In genomic region chr16:30787613-30788378, GRCh38 we compare ENCODE assay signal across 2 cellular contexts.
TF ChIP-seq lines count a peak whose summit lies in the region.

No MANE protein-coding gene starts in this region.

TF ChIP-seq in K562, 482 proteins besides CTCF, POLR2A, EP300 and RAD21:
- no peak for TF ChIP-seq MED1 (CRISPR knock-in tag; IDR thresholded peaks at IDR 0.05; ENCODE audit: borderline replicate concordance)
- TF ChIP-seq, protein P1, sequence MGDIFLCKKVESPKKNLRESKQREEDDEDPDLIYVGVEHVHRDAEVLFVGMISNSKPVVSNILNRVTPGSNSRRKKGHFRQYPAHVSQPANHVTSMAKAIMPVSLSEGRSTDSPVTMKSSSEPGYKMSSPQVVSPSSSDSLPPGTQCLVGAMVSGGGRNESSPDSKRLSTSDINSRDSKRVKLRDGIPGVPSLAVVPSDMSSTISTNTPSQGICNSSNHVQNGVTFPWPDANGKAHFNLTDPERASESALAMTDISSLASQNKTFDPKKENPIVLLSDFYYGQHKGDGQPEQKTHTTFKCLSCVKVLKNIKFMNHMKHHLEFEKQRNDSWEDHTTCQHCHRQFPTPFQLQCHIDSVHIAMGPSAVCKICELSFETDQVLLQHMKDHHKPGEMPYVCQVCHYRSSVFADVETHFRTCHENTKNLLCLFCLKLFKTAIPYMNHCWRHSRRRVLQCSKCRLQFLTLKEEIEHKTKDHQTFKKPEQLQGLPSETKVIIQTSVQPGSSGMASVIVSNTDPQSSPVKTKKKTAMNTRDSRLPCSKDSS (IDR thresholded peaks at IDR 0.05; ENCODE audit: low read depth, partially characterized antibody): no peak
- 0 out of 2 replicates have a peak, but pooled peaks have one; percentile 4 for TF ChIP-seq KAT7 (CRISPR knock-in tag; IDR thresholded peaks at IDR 0.05; ENCODE audit: borderline replicate concordance)
- TF ChIP-seq YY1 (IDR thresholded peaks at IDR 0.05; ENCODE audit: borderline replicate concordance in 1 of 3, control insufficient read depth in 1 of 3, extremely low read depth in 1 of 3, insufficient read depth in 3 of 3, insufficient read length in 1 of 3, insufficient replicate concordance in 2 of 3, low read depth in 1 of 3, low read length in 2 of 3): peak in 1 of 3 experiments; percentile 40
- TF ChIP-seq ZBTB11 (CRISPR knock-in tag; IDR thresholded peaks at IDR 0.05): no peak
- no peak for TF ChIP-seq DIDO1 (tag; IDR thresholded peaks at IDR 0.05; ENCODE audit: low read depth)
- no peak for TF ChIP-seq ZBTB7A (IDR thresholded peaks at IDR 0.05; ENCODE audit: borderline replicate concordance, control insufficient read depth, low read depth, low read length)
- TF ChIP-seq HNRNPL (IDR thresholded peaks at IDR 0.05; ENCODE audit: low read depth, low read length): no peak

TF ChIP-seq in liver, 16 proteins besides CTCF, POLR2A, EP300 and RAD21:
- TF ChIP-seq FOXA2 (IDR thresholded peaks at IDR 0.05) (no peak), TAF1 (conservative IDR thresholded peaks at IDR 0.05) (no peak)
- TF ChIP-seq, protein P2, sequence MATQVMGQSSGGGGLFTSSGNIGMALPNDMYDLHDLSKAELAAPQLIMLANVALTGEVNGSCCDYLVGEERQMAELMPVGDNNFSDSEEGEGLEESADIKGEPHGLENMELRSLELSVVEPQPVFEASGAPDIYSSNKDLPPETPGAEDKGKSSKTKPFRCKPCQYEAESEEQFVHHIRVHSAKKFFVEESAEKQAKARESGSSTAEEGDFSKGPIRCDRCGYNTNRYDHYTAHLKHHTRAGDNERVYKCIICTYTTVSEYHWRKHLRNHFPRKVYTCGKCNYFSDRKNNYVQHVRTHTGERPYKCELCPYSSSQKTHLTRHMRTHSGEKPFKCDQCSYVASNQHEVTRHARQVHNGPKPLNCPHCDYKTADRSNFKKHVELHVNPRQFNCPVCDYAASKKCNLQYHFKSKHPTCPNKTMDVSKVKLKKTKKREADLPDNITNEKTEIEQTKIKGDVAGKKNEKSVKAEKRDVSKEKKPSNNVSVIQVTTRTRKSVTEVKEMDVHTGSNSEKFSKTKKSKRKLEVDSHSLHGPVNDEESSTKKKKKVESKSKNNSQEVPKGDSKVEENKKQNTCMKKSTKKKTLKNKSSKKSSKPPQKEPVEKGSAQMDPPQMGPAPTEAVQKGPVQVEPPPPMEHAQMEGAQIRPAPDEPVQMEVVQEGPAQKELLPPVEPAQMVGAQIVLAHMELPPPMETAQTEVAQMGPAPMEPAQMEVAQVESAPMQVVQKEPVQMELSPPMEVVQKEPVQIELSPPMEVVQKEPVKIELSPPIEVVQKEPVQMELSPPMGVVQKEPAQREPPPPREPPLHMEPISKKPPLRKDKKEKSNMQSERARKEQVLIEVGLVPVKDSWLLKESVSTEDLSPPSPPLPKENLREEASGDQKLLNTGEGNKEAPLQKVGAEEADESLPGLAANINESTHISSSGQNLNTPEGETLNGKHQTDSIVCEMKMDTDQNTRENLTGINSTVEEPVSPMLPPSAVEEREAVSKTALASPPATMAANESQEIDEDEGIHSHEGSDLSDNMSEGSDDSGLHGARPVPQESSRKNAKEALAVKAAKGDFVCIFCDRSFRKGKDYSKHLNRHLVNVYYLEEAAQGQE (IDR thresholded peaks at IDR 0.05): no peak
